13 cellular contexts compared by ENCODE assay signal in genomic region chr13:26488236-26489028, GRCh38.
DNase-seq lines count a peak whose midpoint lies in the region; ATAC-seq lines count a peak whose summit lies in the region.
"Had no signal": no experiment of that assay in that cellular context is flagged by ENCODE, and none has a peak within 500 bp of the region (broad histone marks: within the 10 kb centered on the region; RNA-seq: fewer than 3 reads in every experiment).

No MANE protein-coding gene starts in this region.

- ATAC-seq in left cardiac atrium (no peak), HG03378 (IDR thresholded peaks at IDR 0.05; ENCODE audit: unreplicated experiment) (no peak)
- ATAC-seq: A549; CD8-positive, alpha-beta T cell; HCT116 had no signal

- peak; percentile 65 for DNase-seq in NCI-H1694 (lab: John Stamatoyannopoulos, UW)
- DNase-seq in NCI-H446 (lab: John Stamatoyannopoulos, UW): peak; percentile 8 to 63
- peak; percentile 93 for DNase-seq in cerebellar cortex (ENCODE audit: low spot score)
- DNase-seq in activated CD8-positive, alpha-beta memory T cell treated with anti-CD3 and anti-CD28 coated beads for 24 hours: no peak
- DNase-seq in left cardiac atrium: no peak
- DNase-seq in cortex of kidney (lab: John Stamatoyannopoulos, UW): no peak
- DNase-seq: CD8-positive, alpha-beta T cell; COR-L47; DMS79; GM23248 had no signal

- intact Hi-C loops in left cardiac atrium (cut with DNase I): no loop called here

Comparison
In these comparisons a context has a peak if more than half of its experiments do, and no peak if none do; other contexts are left out.
1. DNase-seq: peak in NCI-H1694 (single experiment), NCI-H446 (2 of 2) and cerebellar cortex (single experiment); none in activated CD8-positive, alpha-beta memory T cell treated with anti-CD3 and anti-CD28 coated beads for 24 hours (single experiment), left cardiac atrium (single experiment) and cortex of kidney (single experiment).